In the genomic region with DNA sequence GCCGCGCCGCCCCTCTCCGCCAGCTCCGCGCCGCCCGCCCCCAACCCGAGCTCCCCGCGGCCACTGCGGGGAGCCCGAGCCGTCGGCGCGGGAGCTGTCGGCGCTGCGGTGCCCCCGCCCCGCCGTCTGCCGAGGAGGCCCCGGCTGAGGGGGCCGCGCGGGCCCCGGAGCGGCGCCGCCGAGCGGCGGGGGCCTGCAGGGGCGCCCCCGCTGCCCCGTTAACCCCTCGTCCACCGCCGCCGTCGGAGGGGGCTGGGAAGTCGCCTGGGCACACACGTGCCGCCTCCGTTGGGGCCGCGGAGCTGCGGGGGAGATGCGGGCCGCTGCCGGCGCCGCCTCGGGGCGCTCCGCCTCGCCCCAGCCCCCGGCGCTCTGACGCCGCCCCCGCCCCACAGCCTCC, we compare ENCODE assay signal across 8 cellular contexts.
DNase-seq lines count a peak whose midpoint lies in the region; ATAC-seq, FAIRE-seq and TF ChIP-seq lines count a peak whose summit lies in the region.
"Not testable (repeated sequence)": the region's sequence is repeated elsewhere in the genome, so short reads cannot be mapped to it uniquely, and the experiment has no call there.

No MANE protein-coding gene starts in this region.

- ATAC-seq in A549 (peak in 1 of 2 experiments; percentile 10; a peak in 3 of 6 replicates), HG03432 (IDR thresholded peaks at IDR 0.05; ENCODE audit: unreplicated experiment) (peak; percentile 22)
- not testable (repeated sequence) for ATAC-seq in gastrocnemius medialis

- not testable (repeated sequence) for H3K36me3 Mint-ChIP-seq in endothelial cell (ENCODE audit: low read depth, unreplicated experiment)

- H3K27me3 ChIP-seq in PC-9 (ENCODE audit: insufficient read depth, low read depth) = not testable (repeated sequence)
- H3K27me3 ChIP-seq in gastrocnemius medialis = peaks cover 11 to 35% (median 25%) of the 10 kb centered on the region in 3 donors

- BruUV-seq in PC-9 (replicated peaks; lab: Mats Ljungman, UMichigan) = not testable (repeated sequence)

- H3K4me1 Mint-ChIP-seq in endothelial cell (ENCODE audit: unreplicated experiment) = peaks cover 18% of the 10 kb centered on the region

- H3K4me2 ChIP-seq in A549 = peak overlapping the region; percentile 94
- H3K4me2 ChIP-seq in PC-9 = not testable (repeated sequence)

- TF ChIP-seq CTCF in A549 (IDR thresholded peaks at IDR 0.05) = peak; percentile 18; the same call in 2 of the 3 replicates
- not testable (repeated sequence) for TF ChIP-seq CTCF in GM13977 (IDR thresholded peaks at IDR 0.05; ENCODE audit: extremely low read depth, insufficient read depth, missing control alignments); PC-9 (conservative IDR thresholded peaks at IDR 0.05); endothelial cell (IDR thresholded peaks at IDR 0.05; ENCODE audit: unreplicated experiment); kidney (IDR thresholded peaks at IDR 0.05; ENCODE audit: borderline replicate concordance, extremely low read depth, insufficient read depth); gastrocnemius medialis (IDR thresholded peaks at IDR 0.05 in 4 of 5, conservative IDR thresholded peaks at IDR 0.05 in 1 of 5)

- TF ChIP-seq RAD21 in A549 (conservative IDR thresholded peaks at IDR 0.05 in 1 of 2, IDR thresholded peaks at IDR 0.05 in 1 of 2) = not testable (repeated sequence)

- not testable (repeated sequence) for H3K9me2 ChIP-seq in PC-9 (ENCODE audit: insufficient read depth)

- whole genome bisulfite sequencing in A549 (ENCODE audit: missing lambda C conversion rate) = no CpG with 5 or more reads among the region's 64 CpGs

- in situ Hi-C loops in GM13977 (cut with MboI; ENCODE audit: low pct_unique_long_range_greater_than_20kb, low sequenced_read_pairs, unreplicated experiment) = loop anchor here (25.0 kb wide), 1 partner anchor 372 kb away; the partner anchor contains the start of gene TMIGD1
- in situ Hi-C loops in gastrocnemius medialis (cut with MboI; ENCODE audit: low sequenced_read_pairs in 4 of 4) = not testable (repeated sequence)

- H3K79me2 ChIP-seq in PC-9 (ENCODE audit: low read depth) = peaks cover 22% of the 10 kb centered on the region

- TF ChIP-seq EP300 in A549 (IDR thresholded peaks at IDR 0.05) = not testable (repeated sequence)

- H3K27me3 Mint-ChIP-seq in endothelial cell (ENCODE audit: unreplicated experiment) = not testable (repeated sequence)

- not testable (repeated sequence) for H3K9me3 Mint-ChIP-seq in endothelial cell (ENCODE audit: unreplicated experiment)

- H4K20me1 ChIP-seq in PC-9 (ENCODE audit: insufficient read depth) = not testable (repeated sequence)

- not testable (repeated sequence) for H3K9me3 ChIP-seq in A549; PC-9 (ENCODE audit: insufficient read depth, low read depth); kidney (ENCODE audit: control insufficient read depth in 1 of 2, low read length in 2 of 2); gastrocnemius medialis

- not testable (repeated sequence) for H3K9ac ChIP-seq in kidney (ENCODE audit: low read length in 2 of 2)

- intact Hi-C loops in PC-9 (cut with micrococcal nuclease; ENCODE audit: unreplicated experiment); kidney (cut with DNase I); gastrocnemius medialis (cut with DNase I; ENCODE audit: low total_unique reads): not testable (repeated sequence)

- not testable (repeated sequence) for H2AFZ ChIP-seq in PC-9

- TF ChIP-seq POLR2A in A549 (IDR thresholded peaks at IDR 0.05; ENCODE audit: low read length); gastrocnemius medialis (IDR thresholded peaks at IDR 0.05): not testable (repeated sequence)

- not testable (repeated sequence) for FAIRE-seq in A549 (lab: Jason Lieb, UNC); kidney (lab: Jason Lieb, UNC)

- POLR2A ChIA-PET in A549 (lab: Yijun Ruan, JAX) = interaction anchor here (0.7 kb wide), 1 partner anchor 11 kb away, joined by 3 read pairs; no protein-coding TSS in a partner anchor
- POLR2A ChIA-PET in PC-9 (lab: Charles Lee; ENCODE audit: unreplicated experiment) = not testable (repeated sequence)

- DNase-seq in A549 (ENCODE audit: low read depth in 1 of 2, low spot score in 1 of 2); gastrocnemius medialis: not testable (repeated sequence)
- peak; percentile 51 for DNase-seq in GM13977 (ENCODE audit: low spot score)
- DNase-seq in PC-9 = peak in 1 of 2 experiments; percentile 15
- peak; percentile 28 for DNase-seq in activated naive CD4-positive, alpha-beta T cell treated with Interleukin-2 at 50 U/mL for 16 hours
- peak; percentile 31 for DNase-seq in endothelial cell (ENCODE audit: low spot score)
- DNase-seq in kidney = peak; percentile 82

- not testable (repeated sequence) for H3K36me3 ChIP-seq in PC-9 (ENCODE audit: low read depth); kidney (ENCODE audit: control insufficient read depth in 1 of 2, insufficient read depth in 2 of 2, low read length in 2 of 2); gastrocnemius medialis

- H3K4me1 ChIP-seq in A549; PC-9 (replicated peaks; ENCODE audit: insufficient read depth); kidney (ENCODE audit: control insufficient read depth in 1 of 2, insufficient read depth in 1 of 2, low read depth in 1 of 2, low read length in 2 of 2); gastrocnemius medialis: not testable (repeated sequence)

- H3K27ac ChIP-seq in A549 = peak overlapping the region; percentile 91 to 97
- H3K27ac ChIP-seq in PC-9; kidney (ENCODE audit: low read depth in 2 of 2, low read length in 2 of 2): not testable (repeated sequence)
- peak overlapping the region in 1 of 4 donors; percentile 28 for H3K27ac ChIP-seq in gastrocnemius medialis

- H3K4me3 Mint-ChIP-seq in endothelial cell (ENCODE audit: unreplicated experiment) = not testable (repeated sequence)

- H3F3A ChIP-seq in PC-9 (ENCODE audit: insufficient read depth, low read depth) = not testable (repeated sequence)

- CTCF ChIA-PET in A549 (lab: Yijun Ruan, JAX) = interaction anchor here (1.3 to 2.3 kb wide), 3 partner anchors 10 to 20 kb away, joined by 6 to 8 read pairs (median 6); no protein-coding TSS in a partner anchor
- CTCF ChIA-PET in PC-9 (lab: Charles Lee) = not testable (repeated sequence)

- H3K27ac Mint-ChIP-seq in endothelial cell (ENCODE audit: unreplicated experiment) = not testable (repeated sequence)

- peak overlapping the region; percentile 97 for H3K4me3 ChIP-seq in A549
- H3K4me3 ChIP-seq in PC-9 = peak overlapping the region; percentile 83; the same call in 1 of the 2 replicates
- not testable (repeated sequence) for H3K4me3 ChIP-seq in kidney (ENCODE audit: low read length in 2 of 2)
- peak overlapping the region; percentile 45 to 72 (median 60) for H3K4me3 ChIP-seq in gastrocnemius medialis

TF ChIP-seq in A549, 52 proteins besides CTCF, POLR2A, EP300 and RAD21:
- TF ChIP-seq JUN (IDR thresholded peaks at IDR 0.05) = peak in 1 of 2 experiments; percentile 31; a peak in 2 of 5 replicates
